In genomic region chr6:159693128-159693893, GRCh38 we compare ENCODE assay signal across 8 cellular contexts. TPM values are rescaled to one million over a fixed set of nuclear protein-coding genes. Genes with fewer than 3 reads are reported as not detected.
DNase-seq lines count a peak whose midpoint lies in the region; ATAC-seq and TF ChIP-seq lines count a peak whose summit lies in the region.

Gene SOD2, minus strand, starts transcription at chr6:159693241. Its CDS starts 74 bp downstream, at chr6:159693167.

- intact Hi-C loops in T-helper 2 cell treated with Interferon-gamma antibody and Interleukin-4, amounts not matched to agents 100 ng/mL and 5 ng/mL, for 36 hours (cut with micrococcal nuclease), result loop anchor here (1.0 to 5.0 kb wide), 6 partner anchors 34 to 829 kb away; partner anchors contain the start of genes TCP1 and WTAP
- intact Hi-C loops in right cardiac atrium (cut with DNase I), result loop anchor here in 3 of 4 donors (5.0 to 10.0 kb wide), 4 partner anchors 34 to 251 kb away; partner anchors contain the start of genes WTAP (in 3 of the 3) and TCP1 (in 1 of the 3)
- intact Hi-C loops in uterus (cut with DNase I; ENCODE audit: low total_unique reads), result loop anchor here (5.0 kb wide), 1 partner anchor 94 kb away; the partner anchor contains the start of gene TCP1

- H3K9me3 ChIP-seq in right cardiac atrium (ENCODE audit: control insufficient read depth, low read length) (no peaks in the 10 kb centered on the region), uterus (no peaks in the 10 kb centered on the region)

- ATAC-seq in GM18502 (IDR thresholded peaks at IDR 0.05; ENCODE audit: poor library complexity, unreplicated experiment) (peak; percentile 85), HG02870 (IDR thresholded peaks at IDR 0.05; ENCODE audit: unreplicated experiment) (peak; percentile 71), right cardiac atrium (peak; percentile 92)

- H3K4me1 ChIP-seq in right cardiac atrium (ENCODE audit: control insufficient read depth, insufficient read depth, low read length), result peaks cover 3% of the 10 kb centered on the region
- peaks cover 5 to 6% of the 10 kb centered on the region in 2 donors for H3K4me1 ChIP-seq in uterus

- H3K4me3 ChIP-seq in right cardiac atrium (ENCODE audit: low read length), result peak within 1 kb of the TSS; percentile 78
- H3K4me3 ChIP-seq in uterus, result peak within 1 kb of the TSS; percentile 55 to 80

- peak; percentile 87 for DNase-seq in NCI-H146 treated with DMSO at 0.1 percent for 48 hours (lab: John Stamatoyannopoulos, UW; ENCODE audit: unreplicated experiment)
- DNase-seq in anterior cingulate cortex (lab: John Stamatoyannopoulos, UW), result peak in 57 of 58 donors; percentile 37 to 96 (median 80)
- DNase-seq in right cardiac atrium, result peak; percentile 87 to 94 (median 94)
- DNase-seq in putamen (ENCODE audit: low spot score), result peak; percentile 83
- peak; percentile 79 to 84 for DNase-seq in uterus

- no peaks in the 10 kb centered on the region for H3K27me3 ChIP-seq in right cardiac atrium (ENCODE audit: control insufficient read depth, insufficient read depth)
- no peaks in the 10 kb centered on the region for H3K27me3 ChIP-seq in uterus

- peak within 1 kb of the TSS; percentile 98 for H3K27ac ChIP-seq in right cardiac atrium (ENCODE audit: low read length)
- peak within 1 kb of the TSS; percentile 95 to 97 for H3K27ac ChIP-seq in uterus

- TF ChIP-seq POLR2A in uterus (IDR thresholded peaks at IDR 0.05), result peak; percentile 84 to 85

- WGBS in right cardiac atrium, result under 1% methylated on average over 74 of the region's 74 CpGs

- H3K36me3 ChIP-seq in uterus, result no peaks in the 10 kb centered on the region

- TF ChIP-seq CTCF in uterus (IDR thresholded peaks at IDR 0.05), result no peak

RNA-seq across cellular contexts. Expression of gene SOD2, which starts in this region (rescaled TPM):
- 60.7 and 63.9 TPM in 2 replicates for total RNA-seq in T-helper 2 cell treated with Interferon-gamma antibody and Interleukin-4, amounts not matched to agents 100 ng/mL and 5 ng/mL, for 36 hours
- total RNA-seq in right cardiac atrium, result 100 to 1,000 TPM; 542 to 606 (median 589) TPM
- polyA plus RNA-seq in right cardiac atrium, result 341 TPM
- total RNA-seq in uterus, result 100 to 1,000 TPM in 3 of 4 donors, 10 to 100 TPM in 1; 34.1 to 305 (median 208) TPM

Comparison
In these comparisons a context has a peak if more than half of its experiments do, and no peak if none do; other contexts are left out.
1. Peak in every context shown above with its lines: DNase-seq, ATAC-seq, H3K4me3 ChIP-seq and H3K27ac ChIP-seq.